Comparison of ENCODE assay signal across 18 cellular contexts in the genomic region with DNA sequence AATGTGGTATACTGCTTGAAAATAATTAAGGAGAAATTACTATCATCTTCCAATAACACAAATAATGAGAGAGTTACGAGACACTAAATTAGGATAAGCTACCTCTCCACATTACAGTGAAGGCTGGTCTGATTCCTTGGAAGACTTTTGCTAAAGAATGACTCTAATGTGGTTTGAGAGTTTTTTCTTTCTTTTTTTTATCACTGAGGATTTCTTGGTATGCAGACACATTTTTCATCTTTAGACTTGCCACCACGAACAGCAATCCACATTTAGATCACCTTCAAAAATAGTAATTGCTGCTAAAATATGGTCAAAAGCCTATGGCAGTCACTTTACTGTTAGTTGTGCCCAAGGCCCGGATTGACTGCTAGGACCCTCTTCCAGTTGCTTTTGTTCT.
"Had no signal": no experiment of that assay in that cellular context is flagged by ENCODE, and none has a peak within 500 bp of the region (broad histone marks: within the 10 kb centered on the region; RNA-seq: fewer than 3 reads in every experiment).

No MANE protein-coding gene starts in this region.

- H3K4me3 ChIP-seq: dorsolateral prefrontal cortex, tibial nerve, vagina had no signal

- H3K27me3 Mint-ChIP-seq: activated CD4-positive, alpha-beta memory T cell treated with anti-CD3 and anti-CD28 coated beads, Interleukin-2, amount 10 ng/mL, durations not matched to agents 7 days and 5 days; activated CD4-positive, alpha-beta T cell treated with anti-CD3 and anti-CD28 coated beads for 36 hours; activated T-cell treated with anti-CD3 and anti-CD28 coated beads, Interleukin-2, amount 50 U/mL, for 24 hours; stimulated activated naive B cell treated with anti-CD40 and anti-IgM and Interleukin-4, amounts not matched to agents 10 μg/mL and 1 μg/mL and 100 μg/mL, for 72 hours had no signal

- H3K4me1 ChIP-seq: tibial nerve, vagina had no signal

- H3K4me1 Mint-ChIP-seq: activated CD4-positive, alpha-beta memory T cell treated with anti-CD3 and anti-CD28 coated beads, Interleukin-2, amount 10 ng/mL, durations not matched to agents 7 days and 5 days; activated CD4-positive, alpha-beta T cell treated with anti-CD3 and anti-CD28 coated beads for 36 hours; natural killer cell; stimulated activated naive B cell treated with anti-CD40 and anti-IgM and Interleukin-4, amounts not matched to agents 10 μg/mL and 1 μg/mL and 100 μg/mL, for 72 hours had no signal

- H3K9me3 Mint-ChIP-seq: activated CD4-positive, alpha-beta memory T cell treated with anti-CD3 and anti-CD28 coated beads, Interleukin-2, amount 10 ng/mL, durations not matched to agents 7 days and 5 days; activated T-cell treated with anti-CD3 and anti-CD28 coated beads, Interleukin-2, amount 50 U/mL, for 24 hours; endodermal cell; natural killer cell; stimulated activated naive B cell treated with anti-CD40 and anti-IgM and Interleukin-4, amounts not matched to agents 10 μg/mL and 1 μg/mL and 100 μg/mL, for 72 hours had no signal

- H3K4me3 Mint-ChIP-seq: activated CD4-positive, alpha-beta memory T cell treated with anti-CD3 and anti-CD28 coated beads, Interleukin-2, amount 10 ng/mL, durations not matched to agents 7 days and 5 days; activated CD4-positive, alpha-beta T cell treated with anti-CD3 and anti-CD28 coated beads for 36 hours; activated T-cell treated with anti-CD3 and anti-CD28 coated beads, Interleukin-2, amount 50 U/mL, for 24 hours; endodermal cell; natural killer cell; stimulated activated naive B cell treated with anti-CD40 and anti-IgM and Interleukin-4, amounts not matched to agents 10 μg/mL and 1 μg/mL and 100 μg/mL, for 72 hours had no signal

- ATAC-seq: activated CD4-positive, alpha-beta T cell treated with anti-CD3 and anti-CD28 coated beads for 36 hours; left lobe of liver; natural killer cell; stimulated activated naive B cell treated with anti-CD40 and anti-IgM and Interleukin-4, amounts not matched to agents 10 μg/mL and 1 μg/mL and 100 μg/mL, for 72 hours had no signal

- H3K27me3 ChIP-seq: dorsolateral prefrontal cortex, neutrophil, tibial nerve, vagina had no signal

- DNase-seq: activated CD4-positive, alpha-beta memory T cell treated with anti-CD3 and anti-CD28 coated beads, Interleukin-2, amount 10 ng/mL, durations not matched to agents 7 days and 5 days; activated CD4-positive, alpha-beta T cell treated with anti-CD3 and anti-CD28 coated beads for 36 hours; activated effector memory CD4-positive, alpha-beta T cell treated with Interleukin-2 at 50 U/mL for 16 hours; activated naive CD4-positive, alpha-beta T cell treated with anti-CD3 and anti-CD28 coated beads, Interleukin-2, amount 50 U/mL, for 16 hours; activated T-cell treated with anti-CD3 and anti-CD28 coated beads, Interleukin-2, amount 50 U/mL, for 24 hours; amniotic stem cell; dorsolateral prefrontal cortex; endodermal cell; erythroblast; islet precursor cell; natural killer cell; stimulated activated CD4-positive, alpha-beta T cell treated with anti-CD3 and anti-CD28 coated beads, Interleukin-4, amount 100 ng/mL, for 1 hour; stimulated activated naive B cell treated with anti-CD40 and anti-IgM and Interleukin-4, amounts not matched to agents 10 μg/mL and 1 μg/mL and 100 μg/mL, for 72 hours; WERI-Rb-1 had no signal

- H3K27ac Mint-ChIP-seq: activated CD4-positive, alpha-beta memory T cell treated with anti-CD3 and anti-CD28 coated beads, Interleukin-2, amount 10 ng/mL, durations not matched to agents 7 days and 5 days; activated CD4-positive, alpha-beta T cell treated with anti-CD3 and anti-CD28 coated beads for 36 hours; activated T-cell treated with anti-CD3 and anti-CD28 coated beads, Interleukin-2, amount 50 U/mL, for 24 hours; endodermal cell; natural killer cell; stimulated activated naive B cell treated with anti-CD40 and anti-IgM and Interleukin-4, amounts not matched to agents 10 μg/mL and 1 μg/mL and 100 μg/mL, for 72 hours had no signal

- H3K9me3 ChIP-seq: neutrophil, tibial nerve, vagina had no signal

- H3K27ac ChIP-seq: dorsolateral prefrontal cortex, neutrophil, tibial nerve, vagina, WERI-Rb-1 had no signal
